In the genomic region with DNA sequence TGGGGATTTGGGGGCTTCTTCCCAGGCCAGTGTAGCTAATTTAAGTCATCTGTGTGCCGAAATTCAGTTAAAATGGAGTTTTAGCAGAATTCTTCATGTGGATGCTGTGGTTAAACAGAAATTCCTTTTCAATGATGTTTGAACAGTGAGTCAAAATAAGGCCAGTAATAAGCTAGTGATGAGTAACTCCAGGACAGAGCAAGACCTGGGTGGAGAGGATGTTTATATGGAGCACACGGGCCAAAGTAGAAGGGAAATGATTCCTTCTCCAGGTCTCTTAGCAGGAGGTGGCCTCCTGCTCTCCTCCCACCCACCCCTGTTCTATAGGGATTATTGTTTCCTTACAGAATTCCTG, we compare ENCODE assay signal across 10 cellular contexts. TPM values are rescaled to one million over a fixed set of nuclear protein-coding genes. Genes with fewer than 3 reads are reported as not detected.
DNase-seq lines count a peak whose midpoint lies in the region; ATAC-seq, FAIRE-seq and TF ChIP-seq lines count a peak whose summit lies in the region.
"Had no signal": no experiment of that assay in that cellular context is flagged by ENCODE, and none has a peak within 500 bp of the region (broad histone marks: within the 10 kb centered on the region; RNA-seq: fewer than 3 reads in every experiment).

No MANE protein-coding gene starts in this region.

- no peak for TF ChIP-seq CTCF in retinal pigment epithelial cell (conservative IDR thresholded peaks at IDR 0.05; ENCODE audit: low read depth, low read length)

- H3K9me3 ChIP-seq in SJCRH30 (replicated peaks) = no peaks in the 10 kb centered on the region
- H3K9me3 ChIP-seq: adrenal gland had no signal

- H3K36me3 ChIP-seq in SJCRH30 = no peaks in the 10 kb centered on the region
- H3K36me3 ChIP-seq: adrenal gland had no signal

- peak overlapping the region; percentile 84 for H3K27ac ChIP-seq in SJCRH30

- DNase-seq in Daoy (ENCODE audit: low read depth) (peak; percentile 89), SJCRH30 (peak in 1 of 2 experiments; percentile 73), fibroblast of peridontal ligament (ENCODE audit: extremely low read depth) (peak; percentile 96), retinal pigment epithelial cell (ENCODE audit: low read depth) (peak; percentile 52), frontal cortex (ENCODE audit: low spot score in 2 of 2) (no peak), NCI-H2029 treated with DMSO at 0.1 percent for 48 hours (lab: John Stamatoyannopoulos, UW) (no peak), GDM1 (lab: John Stamatoyannopoulos, UW) (no peak)
- DNase-seq: adrenal gland, NCI-H526 treated with DMSO at 0.1 percent for 48 hours had no signal

- no peaks in the 10 kb centered on the region for H3K27me3 ChIP-seq in SJCRH30
- H3K27me3 ChIP-seq: adrenal gland had no signal

- no peak for FAIRE-seq in frontal cortex (lab: Jason Lieb, UNC)

- peaks cover 40% of the 10 kb centered on the region for H3K4me1 ChIP-seq in SJCRH30
- H3K4me1 ChIP-seq: adrenal gland had no signal

- H3K4me3 ChIP-seq in SJCRH30 (peak overlapping the region; percentile 13), retinal pigment epithelial cell (ENCODE audit: low read length) (no peak overlapping the region)
- H3K4me3 ChIP-seq: adrenal gland had no signal

- ATAC-seq in HG02759 (IDR thresholded peaks at IDR 0.05; ENCODE audit: unreplicated experiment) = no peak

RNA-seq across cellular contexts. Expression of gene UACA, which starts 31.9 kb away (rescaled TPM):
- 16.0 and 19.6 TPM in 2 replicates for total RNA-seq in Daoy (2014; rRNA removed; shearing (Covaris generic))
- total RNA-seq in SJCRH30 (2014; rRNA removed; shearing (Covaris generic)) = 30.3 and 47.1 TPM in 2 replicates
- total RNA-seq in frontal cortex = 22.0 TPM

RNA-seq across cellular contexts. Expression of gene LARP6, which starts 58.7 kb away (rescaled TPM):
- total RNA-seq in Daoy (2014; rRNA removed; shearing (Covaris generic)) = 8.2 and 42.2 TPM in 2 replicates
- total RNA-seq in SJCRH30 (2014; rRNA removed; shearing (Covaris generic)) = 54.8 and 61.2 TPM in 2 replicates
- 16.3 TPM for total RNA-seq in frontal cortex

Comparison
In these comparisons a context has a peak if more than half of its experiments do, and no peak if none do; other contexts are left out.
1. DNase-seq: peak in Daoy (single experiment), fibroblast of peridontal ligament (single experiment) and retinal pigment epithelial cell (single experiment); none in frontal cortex (0 of 2), NCI-H2029 treated with DMSO at 0.1 percent for 48 hours (single experiment) and GDM1 (single experiment).